ENCODE assay signal across 7 cellular contexts in genomic region chr15:65044218-65044617, GRCh38. TPM values are rescaled to one million over a fixed set of nuclear protein-coding genes. Genes with fewer than 3 reads are reported as not detected.
DNase-seq lines count a peak whose midpoint lies in the region; ATAC-seq and TF ChIP-seq lines count a peak whose summit lies in the region.
"Not testable (repeated sequence)": the region's sequence is repeated elsewhere in the genome, so short reads cannot be mapped to it uniquely, and the experiment has no call there.
"Had no signal": no experiment of that assay in that cellular context is flagged by ENCODE, and none has a peak within 500 bp of the region (broad histone marks: within the 10 kb centered on the region; RNA-seq: fewer than 3 reads in every experiment).

No MANE protein-coding gene starts in this region.

- not testable (repeated sequence) for TF ChIP-seq CTCF in choroid plexus epithelial cell (conservative IDR thresholded peaks at IDR 0.05; ENCODE audit: low read depth, low read length); kidney epithelial cell (IDR thresholded peaks at IDR 0.05; ENCODE audit: insufficient read depth, low read length, poor library complexity, severe bottlenecking)

- not testable (repeated sequence) for H3K4me3 ChIP-seq in choroid plexus epithelial cell (ENCODE audit: low read depth, low read length); kidney epithelial cell (ENCODE audit: low read depth, low read length)

- not testable (repeated sequence) for H3K27me3 ChIP-seq in kidney epithelial cell (ENCODE audit: control insufficient read depth, insufficient read depth, low read length)

- not testable (repeated sequence) for H3K36me3 ChIP-seq in kidney epithelial cell (ENCODE audit: control insufficient read depth, insufficient read depth, low read length)

- ATAC-seq in HG03095 (IDR thresholded peaks at IDR 0.05; ENCODE audit: unreplicated experiment) = peak; percentile 59

- DNase-seq in DMS53 treated with DMSO at 0.1 percent for 48 hours (lab: John Stamatoyannopoulos, UW; ENCODE audit: unreplicated experiment) (peak; percentile 39), SW480 (ENCODE audit: low spot score) (peak; percentile 84), choroid plexus epithelial cell (ENCODE audit: low read depth) (peak; percentile 59), kidney epithelial cell (ENCODE audit: low read depth) (peak; percentile 61)
- peak; percentile 32 for DNase-seq in stimulated activated CD4-positive, alpha-beta T cell treated with anti-CD3 and anti-CD28 coated beads, Interleukin-15, amount 100 ng/mL, for 24 hours

RNA-seq across cellular contexts. Expression of gene SLC51B, which starts 1.0 kb away (rescaled TPM):
- not detected in 2 replicates for total RNA-seq in kidney epithelial cell
- total RNA-seq: body of pancreas had no signal

RNA-seq across cellular contexts. Expression of gene MTFMT, which starts 14.8 kb away (rescaled TPM):
- total RNA-seq in kidney epithelial cell = 17.3 and 18.5 TPM in 2 replicates

RNA-seq across cellular contexts. Expression of gene RASL12, which starts 23.6 kb away (rescaled TPM):
- total RNA-seq in kidney epithelial cell = 0.92 TPM in 1 of 2 replicates, not detected in the other

RNA-seq across cellular contexts. Expression of gene KBTBD13, which starts 32.3 kb away (rescaled TPM):
- not detected in 2 replicates for total RNA-seq in kidney epithelial cell
- total RNA-seq: body of pancreas had no signal

RNA-seq across cellular contexts. Expression of gene SPG21, which starts 54.5 kb away (rescaled TPM):
- 116 and 118 TPM in 2 replicates for total RNA-seq in kidney epithelial cell

Comparison
In these comparisons a context has a peak if more than half of its experiments do, and no peak if none do; other contexts are left out.
1. DNase-seq: peak in every context shown above with its lines; median percentile 84 in SW480; 61 in kidney epithelial cell; 59 in choroid plexus epithelial cell; 39 in DMS53 treated with DMSO at 0.1 percent for 48 hours; 32 in stimulated activated CD4-positive, alpha-beta T cell treated with anti-CD3 and anti-CD28 coated beads, Interleukin-15, amount 100 ng/mL, for 24 hours.